Comparison of ENCODE assay signal across 17 cellular contexts in genomic region chr4:89295415-89295927, GRCh38. TPM values are rescaled to one million over a fixed set of nuclear protein-coding genes. Genes with fewer than 3 reads are reported as not detected.
DNase-seq lines count a peak whose midpoint lies in the region; ATAC-seq and TF ChIP-seq lines count a peak whose summit lies in the region.
"Had no signal": no experiment of that assay in that cellular context is flagged by ENCODE, and none has a peak within 500 bp of the region (broad histone marks: within the 10 kb centered on the region; RNA-seq: fewer than 3 reads in every experiment).

No MANE protein-coding gene starts in this region.

- peak overlapping the region in 4 of 11 experiments; percentile 10 to 64 (median 36); a peak in 3 of 22 replicates for H3K9ac ChIP-seq in BLaER1 treated with 17β-estradiol and CSF1 and Interleukin-3, amounts not matched to agents 10 nM and 100 nM
- peak overlapping the region; percentile 27 to 52 for H3K9ac ChIP-seq in mucosa of rectum (ENCODE audit: low read depth in 1 of 2, low read length in 2 of 2)

- intact Hi-C loops in Calu3 (cut with micrococcal nuclease; ENCODE audit: unreplicated experiment) (no loop called here), ovary (cut with DNase I) (no loop called here)

- peak overlapping the region; percentile 74 to 98 (median 91) for H3K4me2 ChIP-seq in BLaER1 treated with 17β-estradiol and CSF1 and Interleukin-3, amounts not matched to agents 10 nM and 100 nM

- no peaks in the 10 kb centered on the region for H3K27me3 ChIP-seq in BLaER1 treated with 17β-estradiol and CSF1 and Interleukin-3, amounts not matched to agents 10 nM and 100 nM
- H3K27me3 ChIP-seq in mucosa of rectum (ENCODE audit: control insufficient read depth in 2 of 2, insufficient read depth in 2 of 2, low read length in 2 of 2) (no peaks in the 10 kb centered on the region), ovary (no peaks in the 10 kb centered on the region)
- H3K27me3 ChIP-seq: sigmoid colon had no signal

- no peaks in the 10 kb centered on the region for H4K20me1 ChIP-seq in BLaER1 treated with 17β-estradiol and CSF1 and Interleukin-3, amounts not matched to agents 10 nM and 100 nM

- H3K27me3 Mint-ChIP-seq in Calu3 (ENCODE audit: unreplicated experiment) = no peaks in the 10 kb centered on the region
- H3K27me3 Mint-ChIP-seq in activated T-cell treated with anti-CD3 and anti-CD28 coated beads, Interleukin-2, amount 50 U/mL, for 72 hours (ENCODE audit: low read depth) = no peaks in the 10 kb centered on the region

- no peak overlapping the region for H3K27ac Mint-ChIP-seq in Calu3 (ENCODE audit: unreplicated experiment)
- peak overlapping the region; percentile 100 for H3K27ac Mint-ChIP-seq in activated T-cell treated with anti-CD3 and anti-CD28 coated beads, Interleukin-2, amount 50 U/mL, for 72 hours
- H3K27ac Mint-ChIP-seq: H9 had no signal

- CTCF ChIA-PET in Calu3 (lab: Charles Lee) = no interaction called here

- peaks cover 5 to 20% (median 10%) of the 10 kb centered on the region in 11 experiments; a peak in 12 of 22 replicates for H3K9me3 ChIP-seq in BLaER1 treated with 17β-estradiol and CSF1 and Interleukin-3, amounts not matched to agents 10 nM and 100 nM (replicated peaks in 1 of 11)
- H3K9me3 ChIP-seq in mucosa of rectum (ENCODE audit: control insufficient read depth in 2 of 2, low read length in 2 of 2) = no peaks in the 10 kb centered on the region
- no peaks in the 10 kb centered on the region for H3K9me3 ChIP-seq in ovary
- H3K9me3 ChIP-seq: sigmoid colon had no signal

- H3K4me1 ChIP-seq in BLaER1 treated with 17β-estradiol and CSF1 and Interleukin-3, amounts not matched to agents 10 nM and 100 nM = peaks cover 77 to 97% (median 88%) of the 10 kb centered on the region in 10 experiments
- H3K4me1 ChIP-seq in mucosa of rectum (ENCODE audit: control insufficient read depth in 2 of 2, insufficient read depth in 2 of 2, low read length in 2 of 2) = peaks cover 31 to 43% of the 10 kb centered on the region in 2 donors
- no peaks in the 10 kb centered on the region for H3K4me1 ChIP-seq in ovary (ENCODE audit: insufficient read depth)
- H3K4me1 ChIP-seq: sigmoid colon had no signal

- peak; percentile 58 to 60 for ATAC-seq in activated T-cell treated with anti-CD3 and anti-CD28 coated beads, Interleukin-2, amount 50 U/mL, for 72 hours (replicated peaks in 1 of 2)

- peak overlapping the region; percentile 18 for H3K4me3 Mint-ChIP-seq in Calu3 (ENCODE audit: low read depth, unreplicated experiment)
- H3K4me3 Mint-ChIP-seq in activated T-cell treated with anti-CD3 and anti-CD28 coated beads, Interleukin-2, amount 50 U/mL, for 72 hours = peak overlapping the region; percentile 74 to 98
- H3K4me3 Mint-ChIP-seq: H9, memory B cell had no signal

- H3K36me3 ChIP-seq in BLaER1 treated with 17β-estradiol and CSF1 and Interleukin-3, amounts not matched to agents 10 nM and 100 nM = no peaks in the 10 kb centered on the region
- H3K36me3 ChIP-seq in mucosa of rectum (ENCODE audit: control insufficient read depth in 2 of 2, insufficient read depth in 2 of 2, low read length in 2 of 2) (no peaks in the 10 kb centered on the region), ovary (no peaks in the 10 kb centered on the region)
- H3K36me3 ChIP-seq: sigmoid colon had no signal

- TF ChIP-seq CTCF in Calu3 (IDR thresholded peaks at IDR 0.05; ENCODE audit: unreplicated experiment) (no peak), GM10266 (IDR thresholded peaks at IDR 0.05; ENCODE audit: control insufficient read depth, insufficient read depth, low read depth, missing control alignments) (no peak), ovary (IDR thresholded peaks at IDR 0.05) (no peak)

- H3K36me3 Mint-ChIP-seq in Calu3 (ENCODE audit: insufficient read depth, unreplicated experiment) = peaks cover 13% of the 10 kb centered on the region
- H3K36me3 Mint-ChIP-seq in activated T-cell treated with anti-CD3 and anti-CD28 coated beads, Interleukin-2, amount 50 U/mL, for 72 hours (ENCODE audit: insufficient read depth in 2 of 2) = peaks cover 0 to 2% of the 10 kb centered on the region in 2 donors

- no peak overlapping the region for H3K4me3 ChIP-seq in BLaER1 treated with 17β-estradiol and CSF1 and Interleukin-3, amounts not matched to agents 10 nM and 100 nM
- H3K4me3 ChIP-seq in mucosa of rectum (ENCODE audit: low read length in 2 of 2) (no peak overlapping the region), ovary (no peak overlapping the region)
- H3K4me3 ChIP-seq: sigmoid colon had no signal

- DNase-seq in Calu3 (no peak), GM10266 (ENCODE audit: extremely low spot score) (no peak), ovary (no peak), kidney tubule cell (ENCODE audit: low spot score) (no peak)
- DNase-seq in activated T-cell treated with anti-CD3 and anti-CD28 coated beads, Interleukin-2, amount 50 U/mL, for 72 hours = peak; percentile 60 to 68
- DNase-seq in effector CD8-positive, alpha-beta T cell (lab: John Stamatoyannopoulos, UW) = no peak
- DNase-seq: activated effector memory CD4-positive, alpha-beta T cell treated with Interleukin-2 at 50 U/mL for 16 hours; C1 segment of cervical spinal cord; foreskin melanocyte; H9; NCI-H748 treated with DMSO at 0.1 percent for 48 hours; sigmoid colon had no signal

- 94 to 96% (median 94%) methylated on average over 3 of the region's 3 CpGs for WGBS in ovary, 3 donors

- peaks cover 20% of the 10 kb centered on the region for H3K4me1 Mint-ChIP-seq in Calu3 (ENCODE audit: low read depth, unreplicated experiment)
- H3K4me1 Mint-ChIP-seq in activated T-cell treated with anti-CD3 and anti-CD28 coated beads, Interleukin-2, amount 50 U/mL, for 72 hours (ENCODE audit: low read depth) = peaks cover 89% of the 10 kb centered on the region

- no peak for TF ChIP-seq EP300 in ovary (IDR thresholded peaks at IDR 0.05)

- no peaks in the 10 kb centered on the region for H3K9me3 Mint-ChIP-seq in Calu3 (ENCODE audit: low read depth, unreplicated experiment)
- no peaks in the 10 kb centered on the region for H3K9me3 Mint-ChIP-seq in activated T-cell treated with anti-CD3 and anti-CD28 coated beads, Interleukin-2, amount 50 U/mL, for 72 hours

- BruUV-seq in Calu3 (replicated peaks; lab: Mats Ljungman, UMichigan) = no TSS peak

- no peak for TF ChIP-seq POLR2A in ovary (IDR thresholded peaks at IDR 0.05)

- peak overlapping the region in 9 of 11 experiments; percentile 17 to 83 (median 63); a peak in 14 of 22 replicates for H3K27ac ChIP-seq in BLaER1 treated with 17β-estradiol and CSF1 and Interleukin-3, amounts not matched to agents 10 nM and 100 nM
- H3K27ac ChIP-seq in mucosa of rectum (ENCODE audit: low read depth in 2 of 2, low read length in 2 of 2) = peak overlapping the region; percentile 50 to 69
- no peak overlapping the region for H3K27ac ChIP-seq in ovary
- H3K27ac ChIP-seq: RWPE1, sigmoid colon had no signal

RNA-seq across cellular contexts. Expression of gene GPRIN3, which starts 12.1 kb away (rescaled TPM):
- 6.8 and 7.6 TPM in 2 replicates for total RNA-seq in Calu3 (2022)
- 10 to 100 TPM; 19.9 to 32.3 TPM for total RNA-seq in activated T-cell treated with anti-CD3 and anti-CD28 coated beads, Interleukin-2, amount 50 U/mL, for 72 hours
- 1 to 10 TPM; 2.7 to 6.8 (median 3.9) TPM for total RNA-seq in ovary
- 1 to 10 TPM; 1.0 to 1.7 TPM for polyA plus RNA-seq in ovary
- total RNA-seq: bronchial epithelial cell had no signal

Comparison
In these comparisons a context has a peak if more than half of its experiments do, and no peak if none do; other contexts are left out.
1. H3K27ac ChIP-seq: peak in BLaER1 treated with 17β-estradiol and CSF1 and Interleukin-3, amounts not matched to agents 10 nM and 100 nM (9 of 11) and mucosa of rectum (2 of 2); none in ovary (0 of 2).
2. DNase-seq: peak in activated T-cell treated with anti-CD3 and anti-CD28 coated beads, Interleukin-2, amount 50 U/mL, for 72 hours (2 of 2); none in Calu3 (single experiment), effector CD8-positive, alpha-beta T cell (single experiment), GM10266 (single experiment), ovary (0 of 5) and kidney tubule cell (single experiment).